Comparison of ENCODE assay signal across 13 cellular contexts in genomic region chrX:154430916-154431315, GRCh38. TPM values are rescaled to one million over a fixed set of nuclear protein-coding genes. Genes with fewer than 3 reads are reported as not detected.
DNase-seq lines count a peak whose midpoint lies in the region; ATAC-seq and TF ChIP-seq lines count a peak whose summit lies in the region.
"Had no signal": no experiment of that assay in that cellular context is flagged by ENCODE, and none has a peak within 500 bp of the region (broad histone marks: within the 10 kb centered on the region; RNA-seq: fewer than 3 reads in every experiment).

No MANE protein-coding gene starts in this region.

- H3K4me3 ChIP-seq in endocrine pancreas (ENCODE audit: control insufficient read depth, insufficient read depth, low read length) = no peak overlapping the region
- H3K4me3 ChIP-seq in prostate gland = no peak overlapping the region
- H3K4me3 ChIP-seq in OCI-LY7 (ENCODE audit: low read depth, low read length, poor library complexity, severe bottlenecking) = no peak overlapping the region
- H3K4me3 ChIP-seq: gastroesophageal sphincter, thoracic aorta had no signal

- no peaks in the 10 kb centered on the region for H4K20me1 ChIP-seq in OCI-LY7 (ENCODE audit: insufficient read depth, low read length)

- H3K4me1 ChIP-seq in endocrine pancreas (ENCODE audit: control insufficient read depth, insufficient read depth, low read length) = no peaks in the 10 kb centered on the region
- H3K4me1 ChIP-seq in prostate gland (replicated peaks) = no peaks in the 10 kb centered on the region
- peaks cover 15% of the 10 kb centered on the region for H3K4me1 ChIP-seq in OCI-LY7 (ENCODE audit: insufficient read depth, low read length, poor library complexity, severe bottlenecking)

- H3K4me3 Mint-ChIP-seq in activated CD4-positive, alpha-beta T cell treated with anti-CD3 and anti-CD28 coated beads for 36 hours = peak overlapping the region; percentile 5

- ATAC-seq in activated CD4-positive, alpha-beta T cell treated with anti-CD3 and anti-CD28 coated beads for 36 hours = no peak
- ATAC-seq in GM18511 (IDR thresholded peaks at IDR 0.05; ENCODE audit: unreplicated experiment) (no peak), GM18909 (IDR thresholded peaks at IDR 0.05; ENCODE audit: poor library complexity, unreplicated experiment) (no peak)
- ATAC-seq: gastroesophageal sphincter, left colon had no signal

- H3K4me2 ChIP-seq in OCI-LY7 (ENCODE audit: low read length) = no peak overlapping the region

- peaks cover 6% of the 10 kb centered on the region for H3K36me3 Mint-ChIP-seq in activated CD4-positive, alpha-beta T cell treated with anti-CD3 and anti-CD28 coated beads for 36 hours (ENCODE audit: low read depth)
- H3K36me3 Mint-ChIP-seq: activated naive CD4-positive, alpha-beta T cell treated with anti-CD3 and anti-CD28 coated beads, Interleukin-2, amount 50 U/mL, for 24 hours had no signal

- H3K9me2 ChIP-seq in OCI-LY7 (ENCODE audit: insufficient read depth, low read length) = no peaks in the 10 kb centered on the region

- intact Hi-C loops in activated CD4-positive, alpha-beta T cell treated with anti-CD3 and anti-CD28 coated beads for 36 hours (cut with DNase I, micrococcal nuclease) = no loop called here
- intact Hi-C loops in prostate gland (cut with DNase I) = no loop called here
- intact Hi-C loops in OCI-LY7 (cut with micrococcal nuclease; ENCODE audit: unreplicated experiment) = no loop called here

- H2AFZ ChIP-seq in OCI-LY7 (ENCODE audit: low read length) = no peak overlapping the region

- peaks cover 24% of the 10 kb centered on the region for H3K4me1 Mint-ChIP-seq in activated CD4-positive, alpha-beta T cell treated with anti-CD3 and anti-CD28 coated beads for 36 hours

- TF ChIP-seq POLR2A in prostate gland (IDR thresholded peaks at IDR 0.05) = no peak

- H3K27ac Mint-ChIP-seq in activated CD4-positive, alpha-beta T cell treated with anti-CD3 and anti-CD28 coated beads for 36 hours = peak overlapping the region; percentile 2
- H3K27ac Mint-ChIP-seq: activated naive CD4-positive, alpha-beta T cell treated with anti-CD3 and anti-CD28 coated beads, Interleukin-2, amount 50 U/mL, for 24 hours had no signal

- WGBS in prostate gland = 54% methylated on average over 7 of the region's 7 CpGs

- peaks cover 13% of the 10 kb centered on the region; the same call in 1 of the 2 replicates for H3K79me2 ChIP-seq in OCI-LY7 (ENCODE audit: insufficient read depth, low read depth, low read length)

- H3K36me3 ChIP-seq in endocrine pancreas (ENCODE audit: control insufficient read depth, insufficient read depth, low read length) (peaks cover 2% of the 10 kb centered on the region), prostate gland (no peaks in the 10 kb centered on the region), OCI-LY7 (ENCODE audit: insufficient read depth, low read length) (peaks cover 8% of the 10 kb centered on the region; the same call in 1 of the 2 replicates)
- H3K36me3 ChIP-seq: thoracic aorta had no signal

- H3K9me3 ChIP-seq in endocrine pancreas (ENCODE audit: control insufficient read depth, low read length) (no peaks in the 10 kb centered on the region), prostate gland (no peaks in the 10 kb centered on the region), OCI-LY7 (ENCODE audit: low read length) (no peaks in the 10 kb centered on the region)
- H3K9me3 ChIP-seq: gastroesophageal sphincter, thoracic aorta had no signal

- no TSS peak for BruUV-seq in OCI-LY7 (replicated peaks; lab: Mats Ljungman, UMichigan)

- POLR2A ChIA-PET in activated CD4-positive, alpha-beta T cell treated with anti-CD3 and anti-CD28 coated beads for 36 hours (lab: Charles Lee) = no interaction called here
- POLR2A ChIA-PET in OCI-LY7 (lab: Charles Lee) = no interaction called here

- H3K27me3 Mint-ChIP-seq in activated CD4-positive, alpha-beta T cell treated with anti-CD3 and anti-CD28 coated beads for 36 hours = no peaks in the 10 kb centered on the region
- H3K27me3 Mint-ChIP-seq: activated naive CD4-positive, alpha-beta T cell treated with anti-CD3 and anti-CD28 coated beads, Interleukin-2, amount 50 U/mL, for 24 hours had no signal

- no peaks in the 10 kb centered on the region for H3K9me3 Mint-ChIP-seq in activated CD4-positive, alpha-beta T cell treated with anti-CD3 and anti-CD28 coated beads for 36 hours (ENCODE audit: low read depth)
- H3K9me3 Mint-ChIP-seq: activated naive CD4-positive, alpha-beta T cell treated with anti-CD3 and anti-CD28 coated beads, Interleukin-2, amount 50 U/mL, for 24 hours had no signal

- CTCF ChIA-PET in activated CD4-positive, alpha-beta T cell treated with anti-CD3 and anti-CD28 coated beads for 36 hours (lab: Charles Lee) = interaction anchor here (0.5 kb wide), 1 partner anchor 27 kb away, joined by 3 read pairs; no protein-coding TSS in a partner anchor
- CTCF ChIA-PET in OCI-LY7 (lab: Charles Lee; ENCODE audit: unreplicated experiment) = no interaction called here

- no peak for TF ChIP-seq CTCF in prostate gland (IDR thresholded peaks at IDR 0.05)
- no peak for TF ChIP-seq CTCF in OCI-LY7 (conservative IDR thresholded peaks at IDR 0.05; ENCODE audit: low read length)

- H3K27me3 ChIP-seq in endocrine pancreas (ENCODE audit: control insufficient read depth, insufficient read depth, low read length) (no peaks in the 10 kb centered on the region), prostate gland (replicated peaks; ENCODE audit: insufficient read depth) (no peaks in the 10 kb centered on the region)
- H3K27me3 ChIP-seq: gastroesophageal sphincter had no signal

- DNase-seq in activated CD4-positive, alpha-beta T cell treated with anti-CD3 and anti-CD28 coated beads for 36 hours = no peak
- no peak for DNase-seq in activated CD4-positive, alpha-beta T cell treated with anti-CD3 and anti-CD28 coated beads, Interleukin-2, amount 50 U/mL, for 48 hours
- DNase-seq in MV-4-11 (lab: John Stamatoyannopoulos, UW) (peak; percentile 58), prostate gland (ENCODE audit: low spot score) (peak; percentile 24), OCI-LY7 (ENCODE audit: low spot score) (no peak)
- DNase-seq: left colon, SHP77 had no signal

- peak overlapping the region; percentile 21 for H3K9ac ChIP-seq in endocrine pancreas (ENCODE audit: control insufficient read depth, insufficient read depth, low read length)

- peak overlapping the region; percentile 31 to 39 for H3K27ac ChIP-seq in prostate gland
- no peak overlapping the region for H3K27ac ChIP-seq in OCI-LY7 (ENCODE audit: low read depth, low read length, poor library complexity, severe bottlenecking)

RNA-seq across cellular contexts. Expression of gene ATP6AP1, which starts 2.4 kb away (rescaled TPM):
- 10 to 100 TPM; 25.6 to 28.6 TPM for total RNA-seq in activated CD4-positive, alpha-beta T cell treated with anti-CD3 and anti-CD28 coated beads for 36 hours
- 100 to 1,000 TPM; 110 to 149 TPM for total RNA-seq in prostate gland
- 22.2 and 26.4 TPM in 2 replicates for total RNA-seq in OCI-LY7 (2014; rRNA removed; shearing (Covaris generic))
- total RNA-seq in OCI-LY7 (2022) = 37.4 and 39.5 TPM in 2 replicates

RNA-seq across cellular contexts. Expression of gene GDI1, which starts 6.0 kb away (rescaled TPM):
- total RNA-seq in activated CD4-positive, alpha-beta T cell treated with anti-CD3 and anti-CD28 coated beads for 36 hours = 100 to 1,000 TPM; 100 to 117 TPM
- total RNA-seq in prostate gland (100 to 1,000 TPM in 1 of 2 donors, 10 to 100 TPM in 1; 52.9 to 148 TPM), OCI-LY7 (2022) (76.6 and 93.6 TPM in 2 replicates)
- 101 and 103 TPM in 2 replicates for total RNA-seq in OCI-LY7 (2014; rRNA removed; shearing (Covaris generic))

RNA-seq across cellular contexts. Expression of gene FAM50A, which starts 13.0 kb away (rescaled TPM):
- 10 to 100 TPM; 40.9 to 50.0 TPM for total RNA-seq in activated CD4-positive, alpha-beta T cell treated with anti-CD3 and anti-CD28 coated beads for 36 hours
- total RNA-seq in prostate gland (10 to 100 TPM; 32.9 to 35.8 TPM), OCI-LY7 (2022) (49.0 and 55.1 TPM in 2 replicates)
- total RNA-seq in OCI-LY7 (2014; rRNA removed; shearing (Covaris generic)) = 28.1 and 30.8 TPM in 2 replicates

RNA-seq across cellular contexts. Expression of gene TAFAZZIN, which starts 19.6 kb away (rescaled TPM):
- total RNA-seq in activated CD4-positive, alpha-beta T cell treated with anti-CD3 and anti-CD28 coated beads for 36 hours = 10 to 100 TPM; 43.8 to 49.0 TPM
- 10 to 100 TPM; 25.7 to 56.5 TPM for total RNA-seq in prostate gland
- total RNA-seq in OCI-LY7 (2014; rRNA removed; shearing (Covaris generic)) = 74.2 and 94.5 TPM in 2 replicates
- total RNA-seq in OCI-LY7 (2022) = 85.3 and 104 TPM in 2 replicates

RNA-seq across cellular contexts. Expression of gene DNASE1L1, which starts 21.9 kb away (rescaled TPM):
- total RNA-seq in activated CD4-positive, alpha-beta T cell treated with anti-CD3 and anti-CD28 coated beads for 36 hours = 10 to 100 TPM; 12.6 to 13.4 TPM
- 10 to 100 TPM; 36.8 to 70.7 TPM for total RNA-seq in prostate gland
- total RNA-seq in OCI-LY7 (2014; rRNA removed; shearing (Covaris generic)) = 13.4 and 23.1 TPM in 2 replicates
- total RNA-seq in OCI-LY7 (2022) = 21.5 and 30.1 TPM in 2 replicates

Comparison
In these comparisons a context has a peak if more than half of its experiments do, and no peak if none do; other contexts are left out.
1. DNase-seq: peak in MV-4-11 (single experiment) and prostate gland (single experiment); none in activated CD4-positive, alpha-beta T cell treated with anti-CD3 and anti-CD28 coated beads for 36 hours (single experiment), activated CD4-positive, alpha-beta T cell treated with anti-CD3 and anti-CD28 coated beads, Interleukin-2, amount 50 U/mL, for 48 hours (0 of 2) and OCI-LY7 (single experiment).